10 cellular contexts compared by ENCODE assay signal in the genomic region with DNA sequence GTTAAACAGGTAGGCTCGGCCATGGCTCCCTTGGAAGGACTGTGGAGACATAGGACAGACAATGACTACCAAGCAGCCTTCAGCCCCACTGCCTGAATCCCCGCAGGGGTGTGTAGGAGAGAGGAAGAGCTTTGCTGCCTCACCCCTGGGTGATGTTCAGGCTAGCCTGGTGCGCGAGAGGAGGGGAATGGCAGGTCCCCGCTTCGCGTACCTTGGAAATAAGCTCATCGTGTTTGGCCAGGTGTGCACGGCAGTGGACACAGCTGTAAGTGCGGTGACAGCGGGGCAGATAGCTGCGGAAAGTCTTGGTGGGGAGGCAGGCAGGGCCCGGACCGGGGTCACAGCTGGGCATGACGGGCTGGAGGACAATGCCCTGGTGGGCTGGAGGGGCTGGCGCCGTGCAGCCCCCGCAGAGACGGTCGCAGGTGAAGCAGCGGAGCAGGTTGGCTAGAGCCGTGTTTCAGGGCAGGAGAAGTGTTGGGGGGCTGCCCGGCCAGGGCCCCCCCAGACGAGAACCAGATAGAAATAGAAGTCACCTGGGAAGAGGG. TPM values are rescaled to one million over a fixed set of nuclear protein-coding genes. Genes with fewer than 3 reads are reported as not detected.
DNase-seq lines count a peak whose midpoint lies in the region; ATAC-seq and TF ChIP-seq lines count a peak whose summit lies in the region.
"Had no signal": no experiment of that assay in that cellular context is flagged by ENCODE, and none has a peak within 500 bp of the region (broad histone marks: within the 10 kb centered on the region; RNA-seq: fewer than 3 reads in every experiment).

No MANE protein-coding gene starts in this region.

- peak overlapping the region; percentile 50 to 80 for H3K27ac ChIP-seq in breast epithelium
- peak overlapping the region; percentile 88 for H3K27ac ChIP-seq in angular gyrus (ENCODE audit: low read depth, low read length)

- H3K4me3 ChIP-seq in breast epithelium = peak overlapping the region in 2 of 3 donors; percentile 45 to 55
- H3K4me3 ChIP-seq: HAP-1 had no signal

- peaks cover 31% of the 10 kb centered on the region for H3K4me1 Mint-ChIP-seq in MCF 10A (ENCODE audit: insufficient read depth, unreplicated experiment)
- peaks cover 69% of the 10 kb centered on the region for H3K4me1 Mint-ChIP-seq in type B pancreatic cell (ENCODE audit: unreplicated experiment)

- TF ChIP-seq CTCF in breast epithelium (IDR thresholded peaks at IDR 0.05) = no peak
- no peak for TF ChIP-seq CTCF in MCF 10A (IDR thresholded peaks at IDR 0.05; ENCODE audit: unreplicated experiment)
- no peak for TF ChIP-seq CTCF in type B pancreatic cell (conservative IDR thresholded peaks at IDR 0.05)

- H3K4me3 Mint-ChIP-seq in MCF 10A (ENCODE audit: unreplicated experiment) (no peak overlapping the region), type B pancreatic cell (peak overlapping the region; percentile 85)

- TF ChIP-seq POLR2A in breast epithelium (IDR thresholded peaks at IDR 0.05) = no peak

- intact Hi-C loops in breast epithelium (cut with DNase I; ENCODE audit: low total_unique reads) (no loop called here), MCF 10A (cut with micrococcal nuclease) (loop anchor here (5.0 kb wide), 1 partner anchor 875 kb away; no protein-coding TSS in a partner anchor)

- POLR2A ChIA-PET in MCF 10A (lab: Yijun Ruan, JAX) = no interaction called here

- peaks cover 14 to 15% of the 10 kb centered on the region in 2 donors for H3K4me1 ChIP-seq in breast epithelium

- CTCF ChIA-PET in MCF 10A (lab: Yijun Ruan, JAX) = interaction anchor here (0.6 to 13.5 kb wide), 12 partner anchors 10 to 441 kb away, joined by 3 to 198 read pairs (median 4); partner anchors contain the start of genes RTN4RL2 and UBE2L6

- H3K27me3 ChIP-seq in breast epithelium = peaks cover 0 to 20% of the 10 kb centered on the region in 2 donors

- no peaks in the 10 kb centered on the region for H3K9me3 ChIP-seq in breast epithelium
- H3K9me3 ChIP-seq: HAP-1 had no signal

- BruUV-seq in MCF 10A (replicated peaks; lab: Mats Ljungman, UMichigan) = no TSS peak

- peaks cover 35% of the 10 kb centered on the region for H3K27me3 Mint-ChIP-seq in MCF 10A (ENCODE audit: insufficient read depth, unreplicated experiment)
- peaks cover 57% of the 10 kb centered on the region for H3K27me3 Mint-ChIP-seq in type B pancreatic cell

- no peaks in the 10 kb centered on the region for H3K36me3 ChIP-seq in breast epithelium

- H3K36me3 Mint-ChIP-seq in MCF 10A (ENCODE audit: insufficient read depth, unreplicated experiment) = peaks cover 9% of the 10 kb centered on the region
- H3K36me3 Mint-ChIP-seq in type B pancreatic cell = peaks cover 9% of the 10 kb centered on the region

- DNase-seq in breast epithelium (ENCODE audit: low spot score in 2 of 2) (no peak), MCF 10A (ENCODE audit: unreplicated experiment) (no peak), islet precursor cell (peak; percentile 66), type B pancreatic cell (ENCODE audit: extremely low spot score, unreplicated experiment) (no peak)
- DNase-seq in stimulated activated CD4-positive, alpha-beta T cell treated with anti-CD3 and anti-CD28 coated beads, Interleukin-12 subunit alpha, Interleukin-12 subunit beta, amount 100 ng/mL, for 4 hours = no peak
- no peak for DNase-seq in activated CD8-positive, alpha-beta memory T cell treated with anti-CD3 and anti-CD28 coated beads, Interleukin-2, amount 50 U/mL, for 4 hours
- DNase-seq: left ventricle myocardium superior had no signal

- no peaks in the 10 kb centered on the region for H3K9me3 Mint-ChIP-seq in MCF 10A (ENCODE audit: unreplicated experiment)
- no peaks in the 10 kb centered on the region for H3K9me3 Mint-ChIP-seq in type B pancreatic cell

- H3K27ac Mint-ChIP-seq in MCF 10A (ENCODE audit: low read depth, unreplicated experiment) (no peak overlapping the region), type B pancreatic cell (peak overlapping the region; percentile 85)

- no peak for ATAC-seq in GM21367 (IDR thresholded peaks at IDR 0.05; ENCODE audit: unreplicated experiment)

RNA-seq across cellular contexts. Expression of gene YPEL4, which starts 2.9 kb away (rescaled TPM):
- total RNA-seq in breast epithelium (1 to 10 TPM; 1.1 to 2.3 (median 2.0) TPM), MCF 10A (2022) (0.16 TPM in 1 of 2 replicates, not detected in the other), type B pancreatic cell (ENCODE audit: low replicate concordance) (0.38 and 0.48 TPM in 2 replicates)

RNA-seq across cellular contexts. Expression of gene CLP1, which starts 10.7 kb away (rescaled TPM):
- 10 to 100 TPM; 15.4 to 17.7 (median 17.7) TPM for total RNA-seq in breast epithelium
- 8.6 and 9.2 TPM in 2 replicates for total RNA-seq in MCF 10A (2022)
- 16.9 and 20.7 TPM in 2 replicates for total RNA-seq in type B pancreatic cell (ENCODE audit: low replicate concordance)

RNA-seq across cellular contexts. Expression of gene ZDHHC5, which starts 21.1 kb away (rescaled TPM):
- total RNA-seq in breast epithelium = 10 to 100 TPM; 39.3 to 50.2 (median 39.8) TPM
- total RNA-seq in MCF 10A (2022) = 73.8 and 74.6 TPM in 2 replicates
- 56.7 and 80.6 TPM in 2 replicates for total RNA-seq in type B pancreatic cell (ENCODE audit: low replicate concordance)

RNA-seq across cellular contexts. Expression of gene SERPING1, which starts 49.3 kb away (rescaled TPM):
- total RNA-seq in breast epithelium (100 to 1,000 TPM; 421 to 823 (median 479) TPM), MCF 10A (2022) (1.1 TPM in 1 of 2 replicates, not detected in the other), type B pancreatic cell (ENCODE audit: low replicate concordance) (58.5 and 74.7 TPM in 2 replicates)
